ENCODE assay signal across 1 cellular context in genomic region chr16:30137897-30138296, GRCh38.
TF ChIP-seq lines count a peak whose summit lies in the region.

No MANE protein-coding gene starts in this region.

TF ChIP-seq in GM23338, 12 proteins besides CTCF, POLR2A, EP300 and RAD21 (continued from another document):
- TF ChIP-seq ZNF462 (CRISPR knock-in tag; IDR thresholded peaks at IDR 0.05) (no peak), ZNF114 (CRISPR knock-in tag; IDR thresholded peaks at IDR 0.05) (no peak), CREB1 (CRISPR knock-in tag; IDR thresholded peaks at IDR 0.05; ENCODE audit: low read depth) (no peak), ETS1 (IDR thresholded peaks at IDR 0.05) (no peak), NANOG (IDR thresholded peaks at IDR 0.05; ENCODE audit: borderline replicate concordance) (no peak), REST (IDR thresholded peaks at IDR 0.05; ENCODE audit: unreplicated experiment) (no peak), ZNF331 (CRISPR knock-in tag; IDR thresholded peaks at IDR 0.05; ENCODE audit: low read depth) (no peak), POLR2AphosphoS5 (IDR thresholded peaks at IDR 0.05; ENCODE audit: low read depth) (no peak), EZH2phosphoT487 (IDR thresholded peaks at IDR 0.05; ENCODE audit: unreplicated experiment) (no peak)
